ENCODE assay signal across 12 cellular contexts in the genomic region with DNA sequence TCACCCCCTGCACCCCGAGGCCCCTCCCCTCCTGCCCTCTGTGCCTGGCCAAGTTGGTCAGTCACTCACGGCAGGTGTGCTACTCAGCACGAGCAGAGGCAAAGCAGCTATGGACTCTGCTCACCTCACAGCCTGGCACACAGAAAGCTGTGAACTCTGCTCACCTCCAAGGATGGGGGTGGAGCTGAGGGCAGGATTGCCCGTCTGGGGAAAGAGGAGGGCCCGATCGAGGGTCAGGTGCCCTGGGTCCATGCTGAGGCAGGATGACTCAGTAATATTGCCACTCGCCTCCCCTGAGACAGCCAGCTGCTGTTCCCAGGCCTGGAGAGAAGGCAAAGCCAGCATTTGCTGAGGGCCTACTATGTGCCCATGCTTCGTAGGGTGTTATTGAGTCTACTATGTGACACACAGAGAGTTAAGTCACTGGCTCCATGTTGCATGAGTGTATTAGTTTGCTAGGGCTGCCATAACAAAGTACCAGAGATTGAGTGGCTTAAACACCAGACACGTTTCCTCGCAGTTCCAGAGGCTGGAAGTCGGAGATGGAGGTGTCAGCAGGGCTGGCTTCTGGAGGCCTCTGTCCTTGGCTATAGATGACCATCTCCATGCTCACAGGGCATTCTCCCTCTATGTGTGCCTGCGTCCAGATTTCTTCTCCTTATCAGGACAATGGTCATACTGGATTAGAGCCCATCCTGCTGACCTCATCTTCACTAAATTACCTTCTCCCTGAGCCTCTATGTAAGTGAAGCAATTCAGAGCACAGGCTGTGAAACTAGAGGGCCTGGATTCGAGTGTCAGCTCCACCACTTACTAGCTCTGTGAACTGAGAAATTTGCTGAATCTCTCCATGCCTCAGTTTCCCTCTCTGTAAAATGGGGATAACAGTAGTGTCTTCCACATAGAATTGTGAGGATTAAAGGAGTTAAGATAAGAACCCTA. TPM values are rescaled to one million over a fixed set of nuclear protein-coding genes. Genes with fewer than 3 reads are reported as not detected.
DNase-seq lines count a peak whose midpoint lies in the region; ATAC-seq and TF ChIP-seq lines count a peak whose summit lies in the region.
"Had no signal": no experiment of that assay in that cellular context is flagged by ENCODE, and none has a peak within 500 bp of the region (broad histone marks: within the 10 kb centered on the region; RNA-seq: fewer than 3 reads in every experiment).

No MANE protein-coding gene starts in this region.

- H3K36me3 ChIP-seq in A673 (ENCODE audit: insufficient read depth, low read length, poor library complexity, severe bottlenecking), result no peaks in the 10 kb centered on the region

- H3K4me3 Mint-ChIP-seq in chondrocyte (ENCODE audit: unreplicated experiment) (no peak overlapping the region), nephron (no peak overlapping the region)
- H3K4me3 Mint-ChIP-seq: CD4-positive, CD25-positive, alpha-beta regulatory T cell had no signal

- H3K4me1 ChIP-seq in A673 (ENCODE audit: insufficient read depth, low read length, poor library complexity, severe bottlenecking), result peaks cover 45% of the 10 kb centered on the region

- H3K27me3 Mint-ChIP-seq in chondrocyte (ENCODE audit: low read depth) (no peaks in the 10 kb centered on the region), nephron (ENCODE audit: low read depth) (peaks cover 9% of the 10 kb centered on the region)

- DNase-seq in A673 (ENCODE audit: low spot score) (no peak), LoVo (ENCODE audit: low spot score) (peak; percentile 82), chondrocyte (ENCODE audit: low spot score) (no peak), substantia nigra (lab: John Stamatoyannopoulos, UW) (no peak), D341Med (ENCODE audit: low spot score) (no peak)
- DNase-seq: activated T-cell treated with anti-CD3 and anti-CD28 coated beads, Interleukin-2, amount 50 U/mL, for 1 hour; CD4-positive, CD25-positive, alpha-beta regulatory T cell; NCI-H1105; SW 1271 had no signal

- no peaks in the 10 kb centered on the region for H3K9me3 ChIP-seq in A673 (ENCODE audit: low read depth, low read length, poor library complexity, severe bottlenecking)

- ATAC-seq in HG03442 (IDR thresholded peaks at IDR 0.05; ENCODE audit: unreplicated experiment) (no peak), HG02763 (IDR thresholded peaks at IDR 0.05; ENCODE audit: unreplicated experiment) (no peak)

- H3K27me3 ChIP-seq in A673 (replicated peaks; ENCODE audit: insufficient read depth, low read depth, low read length, poor library complexity), result no peaks in the 10 kb centered on the region

- H3K4me3 ChIP-seq in A673 (ENCODE audit: low read depth, low read length, poor library complexity, severe bottlenecking), result no peak overlapping the region

- POLR2A ChIA-PET in A673 (lab: Charles Lee; ENCODE audit: low non-redundant PET), result no interaction called here

- H3K27ac Mint-ChIP-seq in chondrocyte (ENCODE audit: unreplicated experiment) (peak overlapping the region; percentile 93), nephron (peak overlapping the region; percentile 82 to 96 (median 94))

- H3K27ac ChIP-seq in A673 (ENCODE audit: low read depth, low read length, poor library complexity, severe bottlenecking) (peak overlapping the region; percentile 71), substantia nigra (ENCODE audit: low read depth, low read length, poor library complexity, severe bottlenecking) (no peak overlapping the region)

- TF ChIP-seq CTCF in A673 (conservative IDR thresholded peaks at IDR 0.05; ENCODE audit: low read depth, low read length), result no peak
- no peak for TF ChIP-seq CTCF in chondrocyte (IDR thresholded peaks at IDR 0.05)
- no peak for TF ChIP-seq CTCF in nephron (IDR thresholded peaks at IDR 0.05; ENCODE audit: unreplicated experiment in 3 of 3)

- intact Hi-C loops in A673 (cut with micrococcal nuclease; ENCODE audit: unreplicated experiment), result no loop called here

- no TSS peak for BruUV-seq in A673 (replicated peaks; lab: Mats Ljungman, UMichigan)

- CTCF ChIA-PET in A673 (lab: Charles Lee), result interaction anchor here (0.6 kb wide), 1 partner anchor 35 kb away, joined by 3 read pairs; no protein-coding TSS in a partner anchor

- H3K9me3 Mint-ChIP-seq in chondrocyte (ENCODE audit: low read depth), result no peaks in the 10 kb centered on the region
- no peaks in the 10 kb centered on the region for H3K9me3 Mint-ChIP-seq in nephron

- peaks cover 70% of the 10 kb centered on the region for H3K4me1 Mint-ChIP-seq in chondrocyte (ENCODE audit: low read depth)
- peaks cover 77% of the 10 kb centered on the region for H3K4me1 Mint-ChIP-seq in nephron

- no peaks in the 10 kb centered on the region for H3K36me3 Mint-ChIP-seq in chondrocyte (ENCODE audit: low read depth)
- no peaks in the 10 kb centered on the region for H3K36me3 Mint-ChIP-seq in nephron (ENCODE audit: low read depth)
- H3K36me3 Mint-ChIP-seq: CD4-positive, CD25-positive, alpha-beta regulatory T cell had no signal

RNA-seq across cellular contexts. Expression of a gene that starts 13.2 kb away (rescaled TPM):
- total RNA-seq in A673 (2021) (25.3 and 29.0 TPM in 2 replicates), chondrocyte (41.7 to 46.2 TPM (median 42.3 TPM) in 3 replicates)
- total RNA-seq: CD4-positive, CD25-positive, alpha-beta regulatory T cell had no signal
